In genomic region chr9:107536462-107536861, GRCh38 we compare ENCODE assay signal across 27 cellular contexts.
"Had no signal": no experiment of that assay in that cellular context is flagged by ENCODE, and none has a peak within 500 bp of the region (broad histone marks: within the 10 kb centered on the region; RNA-seq: fewer than 3 reads in every experiment).

No MANE protein-coding gene starts in this region.

- H2AFZ ChIP-seq: neural progenitor cell had no signal

- H3K4me1 Mint-ChIP-seq: naive B cell; natural killer cell; neural progenitor cell; stimulated activated memory B cell treated with anti-CD40 and anti-IgM and Interleukin-4, amounts not matched to agents 10 μg/mL and 1 μg/mL and 100 μg/mL, for 72 hours had no signal

- H3K27ac Mint-ChIP-seq: natural killer cell; nephron progenitor cell; neural progenitor cell; progenitor cell of endocrine pancreas; stimulated activated memory B cell treated with anti-CD40 and anti-IgM and Interleukin-4, amounts not matched to agents 10 μg/mL and 1 μg/mL and 100 μg/mL, for 72 hours had no signal

- H3K27me3 Mint-ChIP-seq: naive B cell; stimulated activated memory B cell treated with anti-CD40 and anti-IgM and Interleukin-4, amounts not matched to agents 10 μg/mL and 1 μg/mL and 100 μg/mL, for 72 hours had no signal

- H3K36me3 ChIP-seq: heart left ventricle, left lung, lower lobe of right lung, neural progenitor cell, neutrophil, ovary, right atrium auricular region, right lobe of liver, stomach, thoracic aorta, tibial artery, upper lobe of right lung had no signal

- H3K36me3 Mint-ChIP-seq: naive B cell; natural killer cell; neural progenitor cell; stimulated activated memory B cell treated with anti-CD40 and anti-IgM and Interleukin-4, amounts not matched to agents 10 μg/mL and 1 μg/mL and 100 μg/mL, for 72 hours had no signal

- H3K4me2 ChIP-seq: neural progenitor cell, smooth muscle cell had no signal

- ATAC-seq: heart left ventricle; left lung; lower lobe of right lung; natural killer cell; right lobe of liver; stimulated activated memory B cell treated with anti-CD40 and anti-IgM and Interleukin-4, amounts not matched to agents 10 μg/mL and 1 μg/mL and 100 μg/mL, for 72 hours; upper lobe of right lung had no signal

- H3K27me3 ChIP-seq: heart left ventricle, left lung, neural progenitor cell, neutrophil, ovary, right atrium auricular region, right lobe of liver, stomach, tibial artery, upper lobe of right lung had no signal

- H3K27ac ChIP-seq: heart left ventricle, left lung, lower lobe of right lung, neural progenitor cell, neutrophil, ovary, right atrium auricular region, right lobe of liver, stomach, thoracic aorta, tibial artery, upper lobe of right lung had no signal

- DNase-seq: heart left ventricle; islet precursor cell; left lung; lower lobe of right lung; mammary epithelial cell; mesenchymal stem cell; naive B cell; natural killer cell; nephron progenitor cell; occipital lobe; ovary; right lobe of liver; stimulated activated CD4-positive, alpha-beta T cell treated with anti-CD3 and anti-CD28 coated beads, Interleukin-1b, Interleukin-23, amount 100 ng/mL, for 48 hours; stimulated activated CD4-positive, alpha-beta T cell treated with anti-CD3 and anti-CD28 coated beads, Interleukin-2, amount 100 ng/mL, for 48 hours; stimulated activated CD4-positive, alpha-beta T cell treated with anti-CD3 and anti-CD28 coated beads, Interleukin-4, amount 100 ng/mL, for 4 hours; stimulated activated CD8-positive, alpha-beta memory T cell treated with anti-CD3 and anti-CD28 coated beads, Interleukin-4, amount 100 ng/mL, for 48 hours; stimulated activated naive CD4-positive, alpha-beta T cell treated with Interleukin-2 at 50 U/mL for 16 hours; stomach; tibial artery; upper lobe of right lung had no signal

- H3K9me3 Mint-ChIP-seq: natural killer cell; nephron progenitor cell; neural progenitor cell; stimulated activated memory B cell treated with anti-CD40 and anti-IgM and Interleukin-4, amounts not matched to agents 10 μg/mL and 1 μg/mL and 100 μg/mL, for 72 hours had no signal

- H3K4me3 Mint-ChIP-seq: naive B cell; natural killer cell; nephron progenitor cell; neural progenitor cell; stimulated activated memory B cell treated with anti-CD40 and anti-IgM and Interleukin-4, amounts not matched to agents 10 μg/mL and 1 μg/mL and 100 μg/mL, for 72 hours had no signal

- H3K4me1 ChIP-seq: lower lobe of right lung, neural progenitor cell, right atrium auricular region, right lobe of liver, upper lobe of right lung had no signal

- H3K4me3 ChIP-seq: heart left ventricle, left lung, lower lobe of right lung, neural progenitor cell, ovary, right atrium auricular region, right lobe of liver, smooth muscle cell, stomach, thoracic aorta, tibial artery, upper lobe of right lung had no signal

- H3K9me3 ChIP-seq: heart left ventricle, left lung, lower lobe of right lung, neutrophil, ovary, right atrium auricular region, right lobe of liver, stomach, thoracic aorta, tibial artery, upper lobe of right lung had no signal
